ENCODE assay signal across 8 cellular contexts in genomic region chr10:91164520-91165065, GRCh38. TPM values are rescaled to one million over a fixed set of nuclear protein-coding genes. Genes with fewer than 3 reads are reported as not detected.
DNase-seq lines count a peak whose midpoint lies in the region; ATAC-seq, FAIRE-seq and TF ChIP-seq lines count a peak whose summit lies in the region.

No MANE protein-coding gene starts in this region.

- no peaks in the 10 kb centered on the region for H3K36me3 ChIP-seq in gastrocnemius medialis

- peak overlapping the region; percentile 85 to 98 (median 96) for H3K27ac ChIP-seq in gastrocnemius medialis

- CTCF ChIA-PET in activated CD4-positive, alpha-beta memory T cell treated with anti-CD3 and anti-CD28 coated beads, Interleukin-2, amount 10 ng/mL, durations not matched to agents 7 days and 5 days (lab: Charles Lee) = interaction anchor here (0.8 to 3.2 kb wide), 4 partner anchors 24 to 158 kb away, joined by 3 to 12 read pairs (median 8); partner anchors contain the start of gene PCGF5

- H3K4me1 Mint-ChIP-seq in activated CD4-positive, alpha-beta memory T cell treated with anti-CD3 and anti-CD28 coated beads, Interleukin-2, amount 10 ng/mL, durations not matched to agents 7 days and 5 days = peaks cover 30% of the 10 kb centered on the region

- H3K4me1 ChIP-seq in gastrocnemius medialis = peaks cover 3 to 13% of the 10 kb centered on the region in 2 donors

- peak overlapping the region; percentile 86 for H3K4me3 Mint-ChIP-seq in activated CD4-positive, alpha-beta memory T cell treated with anti-CD3 and anti-CD28 coated beads, Interleukin-2, amount 10 ng/mL, durations not matched to agents 7 days and 5 days

- H3K27me3 ChIP-seq in gastrocnemius medialis = no peaks in the 10 kb centered on the region

- peak overlapping the region; percentile 41 for H3K27ac Mint-ChIP-seq in activated CD4-positive, alpha-beta memory T cell treated with anti-CD3 and anti-CD28 coated beads, Interleukin-2, amount 10 ng/mL, durations not matched to agents 7 days and 5 days

- H3K4me3 ChIP-seq in fibroblast of villous mesenchyme (ENCODE audit: low read depth, low read length) (peak overlapping the region; percentile 75), gastrocnemius medialis (peak overlapping the region in 3 of 4 donors; percentile 60 to 83 (median 73))

- H3K9me3 Mint-ChIP-seq in activated CD4-positive, alpha-beta memory T cell treated with anti-CD3 and anti-CD28 coated beads, Interleukin-2, amount 10 ng/mL, durations not matched to agents 7 days and 5 days = peaks cover 7% of the 10 kb centered on the region

- POLR2A ChIA-PET in activated CD4-positive, alpha-beta memory T cell treated with anti-CD3 and anti-CD28 coated beads, Interleukin-2, amount 10 ng/mL, durations not matched to agents 7 days and 5 days (lab: Charles Lee) = interaction anchor here (1.0 to 3.7 kb wide), 10 partner anchors 13 to 158 kb away, joined by 3 to 38 read pairs (median 6); partner anchors contain the start of gene PCGF5

- in situ Hi-C loops in gastrocnemius medialis (cut with MboI; ENCODE audit: low sequenced_read_pairs in 4 of 4) = loop anchor here in 3 of 4 donors (10.0 kb wide), 1 partner anchor 50 kb away; no protein-coding TSS in a partner anchor

- peaks cover 13% of the 10 kb centered on the region for H3K36me3 Mint-ChIP-seq in activated CD4-positive, alpha-beta memory T cell treated with anti-CD3 and anti-CD28 coated beads, Interleukin-2, amount 10 ng/mL, durations not matched to agents 7 days and 5 days (ENCODE audit: low read depth)

- TF ChIP-seq POLR2A in GM12892 (IDR thresholded peaks at IDR 0.05; ENCODE audit: low read depth, low read length) (no peak), gastrocnemius medialis (IDR thresholded peaks at IDR 0.05) (no peak)

- intact Hi-C loops in gastrocnemius medialis (cut with DNase I; ENCODE audit: low total_unique reads) = loop anchor here (1.0 to 2.0 kb wide), 2 partner anchors 26 to 56 kb away; partner anchors contain the start of gene PCGF5

- DNase-seq in GM12892 (ENCODE audit: insufficient read length) (no peak), fibroblast of villous mesenchyme (ENCODE audit: low read depth) (peak; percentile 52), gastrocnemius medialis (no peak), NCI-H2227 treated with DMSO at 0.1 percent for 48 hours (lab: John Stamatoyannopoulos, UW) (no peak), HuH-7.5 (ENCODE audit: low spot score) (no peak)
- no peak for DNase-seq in activated CD4-positive, alpha-beta memory T cell treated with anti-CD3 and anti-CD28 coated beads, Interleukin-2, amount 10 ng/mL, durations not matched to agents 7 days and 5 days

- no peak for ATAC-seq in gastrocnemius medialis
- no peak for ATAC-seq in GM18909 (IDR thresholded peaks at IDR 0.05; ENCODE audit: poor library complexity, unreplicated experiment)
- no peak for ATAC-seq in GM19023 (IDR thresholded peaks at IDR 0.05; ENCODE audit: unreplicated experiment)

- H3K27me3 Mint-ChIP-seq in activated CD4-positive, alpha-beta memory T cell treated with anti-CD3 and anti-CD28 coated beads, Interleukin-2, amount 10 ng/mL, durations not matched to agents 7 days and 5 days = peaks cover 2% of the 10 kb centered on the region

- TF ChIP-seq CTCF in fibroblast of villous mesenchyme (IDR thresholded peaks at IDR 0.05; ENCODE audit: insufficient read depth, low read depth, low read length) = no peak
- no peak for TF ChIP-seq CTCF in gastrocnemius medialis (IDR thresholded peaks at IDR 0.05 in 4 of 5, conservative IDR thresholded peaks at IDR 0.05 in 1 of 5)

- FAIRE-seq in GM12892 (lab: Jason Lieb, UNC) = peak; percentile 68

- H3K9me3 ChIP-seq in gastrocnemius medialis = no peaks in the 10 kb centered on the region

RNA-seq across cellular contexts. Expression of gene PCGF5, which starts 55.9 kb away (rescaled TPM):
- 40.8 TPM for polyA plus RNA-seq in GM12892 (2012; ENCODE audit: missing spikeins)
- 10 to 100 TPM; 44.7 to 45.9 TPM for total RNA-seq in activated CD4-positive, alpha-beta memory T cell treated with anti-CD3 and anti-CD28 coated beads, Interleukin-2, amount 10 ng/mL, durations not matched to agents 7 days and 5 days
- total RNA-seq in fibroblast of villous mesenchyme (26.4 and 29.4 TPM in 2 replicates), gastrocnemius medialis (10 to 100 TPM; 46.2 to 63.5 (median 49.1) TPM)
